38 cellular contexts compared by ENCODE assay signal in genomic region chr1:118868387-118868786, GRCh38.
"Had no signal": no experiment of that assay in that cellular context is flagged by ENCODE, and none has a peak within 500 bp of the region (broad histone marks: within the 10 kb centered on the region; RNA-seq: fewer than 3 reads in every experiment).

No MANE protein-coding gene starts in this region.

- H3K4me3 ChIP-seq: adrenal gland, ascending aorta, body of pancreas, breast epithelium, cardiac muscle cell had no signal

- H3K4me1 Mint-ChIP-seq: activated naive CD4-positive, alpha-beta T cell treated with anti-CD3 and anti-CD28 coated beads, Interleukin-2, amount 10 ng/mL, durations not matched to agents 7 days and 5 days; activated naive CD4-positive, alpha-beta T cell treated with anti-CD3 and anti-CD28 coated beads, Interleukin-2, amount 50 U/mL, for 24 hours; activated naive CD8-positive, alpha-beta T cell treated with anti-CD3 and anti-CD28 coated beads for 36 hours; activated naive CD8-positive, alpha-beta T cell treated with anti-CD3 and anti-CD28 coated beads, Interleukin-2, amount 10 ng/mL, durations not matched to agents 7 days and 5 days; activated naive CD8-positive, alpha-beta T cell treated with anti-CD3 and anti-CD28 coated beads, Interleukin-2, amount 50 U/mL, for 24 hours; activated T-helper 17 cell treated with anti-CD3 and anti-CD28 coated beads, Interleukin-2, amount 50 U/mL, for 72 hours; brain; central memory CD8-positive, alpha-beta T cell had no signal

- H3K27ac ChIP-seq: adrenal gland, ascending aorta, body of pancreas, brain microvascular endothelial cell, breast epithelium, cardiac muscle cell had no signal

- FAIRE-seq: astrocyte, bronchial epithelial cell had no signal

- H3K27me3 ChIP-seq: adrenal gland, ascending aorta, body of pancreas, brain microvascular endothelial cell, breast epithelium, cardiac muscle cell had no signal

- H3K9me3 Mint-ChIP-seq: activated naive CD8-positive, alpha-beta T cell treated with anti-CD3 and anti-CD28 coated beads, Interleukin-2, amount 10 ng/mL, durations not matched to agents 7 days and 5 days; brain had no signal

- H3K36me3 Mint-ChIP-seq: activated naive CD4-positive, alpha-beta T cell treated with anti-CD3 and anti-CD28 coated beads, Interleukin-2, amount 10 ng/mL, durations not matched to agents 7 days and 5 days; activated naive CD4-positive, alpha-beta T cell treated with anti-CD3 and anti-CD28 coated beads, Interleukin-2, amount 50 U/mL, for 24 hours; activated naive CD4-positive, alpha-beta T cell treated with anti-CD3 and anti-CD28 coated beads, Interleukin-2, amount 50 U/mL, for 72 hours; activated naive CD8-positive, alpha-beta T cell; activated naive CD8-positive, alpha-beta T cell treated with anti-CD3 and anti-CD28 coated beads for 36 hours; activated naive CD8-positive, alpha-beta T cell treated with anti-CD3 and anti-CD28 coated beads, Interleukin-2, amount 10 ng/mL, durations not matched to agents 7 days and 5 days; brain had no signal

- H3K4me1 ChIP-seq: adrenal gland, ascending aorta, body of pancreas, breast epithelium had no signal

- H3K27ac Mint-ChIP-seq: activated naive CD4-positive, alpha-beta T cell treated with anti-CD3 and anti-CD28 coated beads for 36 hours; activated naive CD4-positive, alpha-beta T cell treated with anti-CD3 and anti-CD28 coated beads, Interleukin-2, amount 10 ng/mL, durations not matched to agents 7 days and 5 days; activated naive CD4-positive, alpha-beta T cell treated with anti-CD3 and anti-CD28 coated beads, Interleukin-2, amount 50 U/mL, for 24 hours; activated naive CD4-positive, alpha-beta T cell treated with anti-CD3 and anti-CD28 coated beads, Interleukin-2, amount 50 U/mL, for 72 hours; activated naive CD8-positive, alpha-beta T cell; activated naive CD8-positive, alpha-beta T cell treated with anti-CD3 and anti-CD28 coated beads for 36 hours; activated naive CD8-positive, alpha-beta T cell treated with anti-CD3 and anti-CD28 coated beads, Interleukin-2, amount 10 ng/mL, durations not matched to agents 7 days and 5 days; activated naive CD8-positive, alpha-beta T cell treated with anti-CD3 and anti-CD28 coated beads, Interleukin-2, amount 50 U/mL, for 24 hours; activated T-cell treated with anti-CD3 and anti-CD28 coated beads, Interleukin-2, amount 50 U/mL, for 72 hours; activated T-helper 1 cell treated with anti-CD3 and anti-CD28 coated beads, Interleukin-12 subunit alpha, Interleukin-12 subunit beta, Interleukin-2, Interleukin-4 antibody, amounts not matched to agents 30 ng/mL and 10 ng/mL and 1 ng/mL, durations not matched to agents 14 hours and 24 hours and 36 hours; activated T-helper 17 cell treated with anti-CD3 and anti-CD28 coated beads, Interleukin-2, amount 50 U/mL, for 72 hours; activated T-helper 2 cell treated with anti-CD3 and anti-CD28 coated beads, Interferon-gamma antibody, Interleukin-2, Interleukin-4, amounts not matched to agents 10 μg/mL and 5 μg/mL and 100 μg/mL, durations not matched to agents 14 hours and 24 hours and 36 hours; brain had no signal

- H3K4me3 Mint-ChIP-seq: activated naive CD4-positive, alpha-beta T cell treated with anti-CD3 and anti-CD28 coated beads for 36 hours; activated naive CD4-positive, alpha-beta T cell treated with anti-CD3 and anti-CD28 coated beads, Interleukin-2, amount 10 ng/mL, durations not matched to agents 7 days and 5 days; activated naive CD4-positive, alpha-beta T cell treated with anti-CD3 and anti-CD28 coated beads, Interleukin-2, amount 50 U/mL, for 24 hours; activated naive CD8-positive, alpha-beta T cell; activated naive CD8-positive, alpha-beta T cell treated with anti-CD3 and anti-CD28 coated beads for 36 hours; activated naive CD8-positive, alpha-beta T cell treated with anti-CD3 and anti-CD28 coated beads, Interleukin-2, amount 10 ng/mL, durations not matched to agents 7 days and 5 days; activated naive CD8-positive, alpha-beta T cell treated with anti-CD3 and anti-CD28 coated beads, Interleukin-2, amount 50 U/mL, for 24 hours; activated T-cell treated with anti-CD3 and anti-CD28 coated beads, Interleukin-2, amount 50 U/mL, for 4 hours; activated T-cell treated with anti-CD3 and anti-CD28 coated beads, Interleukin-2, amount 50 U/mL, for 72 hours; activated T-helper 1 cell treated with anti-CD3 and anti-CD28 coated beads, Interleukin-12 subunit alpha, Interleukin-12 subunit beta, Interleukin-2, Interleukin-4 antibody, amounts not matched to agents 30 ng/mL and 10 ng/mL and 1 ng/mL, durations not matched to agents 14 hours and 24 hours and 36 hours; activated T-helper 17 cell treated with anti-CD3 and anti-CD28 coated beads, Interleukin-2, amount 50 U/mL, for 72 hours; brain; central memory CD8-positive, alpha-beta T cell had no signal

- H3K9me3 ChIP-seq: adrenal gland, ascending aorta, body of pancreas, breast epithelium had no signal

- ATAC-seq: activated naive CD4-positive, alpha-beta T cell treated with anti-CD3 and anti-CD28 coated beads, Interleukin-2, amount 50 U/mL, for 72 hours; activated naive CD8-positive, alpha-beta T cell treated with anti-CD3 and anti-CD28 coated beads, Interleukin-2, amount 50 U/mL, for 24 hours; activated T-cell treated with anti-CD3 and anti-CD28 coated beads, Interleukin-2, amount 50 U/mL, for 4 hours; activated T-cell treated with anti-CD3 and anti-CD28 coated beads, Interleukin-2, amount 50 U/mL, for 72 hours; activated T-helper 17 cell treated with anti-CD3 and anti-CD28 coated beads, Interleukin-2, amount 50 U/mL, for 72 hours; body of pancreas had no signal

- H3K36me3 ChIP-seq: adrenal gland, ascending aorta, brain microvascular endothelial cell, breast epithelium, cardiac muscle cell had no signal

- H3K27me3 Mint-ChIP-seq: activated naive CD4-positive, alpha-beta T cell treated with anti-CD3 and anti-CD28 coated beads, Interleukin-2, amount 10 ng/mL, durations not matched to agents 7 days and 5 days; activated naive CD4-positive, alpha-beta T cell treated with anti-CD3 and anti-CD28 coated beads, Interleukin-2, amount 50 U/mL, for 24 hours; activated naive CD8-positive, alpha-beta T cell; activated naive CD8-positive, alpha-beta T cell treated with anti-CD3 and anti-CD28 coated beads for 36 hours; activated naive CD8-positive, alpha-beta T cell treated with anti-CD3 and anti-CD28 coated beads, Interleukin-2, amount 10 ng/mL, durations not matched to agents 7 days and 5 days; activated naive CD8-positive, alpha-beta T cell treated with anti-CD3 and anti-CD28 coated beads, Interleukin-2, amount 50 U/mL, for 24 hours; activated T-helper 17 cell treated with anti-CD3 and anti-CD28 coated beads, Interleukin-2, amount 50 U/mL, for 72 hours; central memory CD8-positive, alpha-beta T cell had no signal

- DNase-seq: activated effector memory CD4-positive, alpha-beta T cell treated with anti-CD3 and anti-CD28 coated beads, Interleukin-2, amount 50 U/mL, for 16 hours; activated effector memory CD4-positive, alpha-beta T cell treated with Interleukin-2 at 50 U/mL for 16 hours; activated gamma-delta T cell; activated gamma-delta T cell treated with Interleukin-2 at 50 U/mL for 16 hours; activated naive CD4-positive, alpha-beta T cell; activated naive CD4-positive, alpha-beta T cell treated with anti-CD3 and anti-CD28 coated beads for 36 hours; activated naive CD4-positive, alpha-beta T cell treated with anti-CD3 and anti-CD28 coated beads, Interleukin-2, amount 10 ng/mL, durations not matched to agents 7 days and 5 days; activated naive CD4-positive, alpha-beta T cell treated with anti-CD3 and anti-CD28 coated beads, Interleukin-2, amount 50 U/mL, for 16 hours; activated naive CD4-positive, alpha-beta T cell treated with Interleukin-2 at 50 U/mL for 16 hours; activated naive CD8-positive, alpha-beta T cell treated with anti-CD3 and anti-CD28 coated beads for 36 hours; activated naive CD8-positive, alpha-beta T cell treated with anti-CD3 and anti-CD28 coated beads, Interleukin-2, amount 10 ng/mL, durations not matched to agents 7 days and 5 days; activated naive CD8-positive, alpha-beta T cell treated with anti-CD3 and anti-CD28 coated beads, Interleukin-2, amount 50 U/mL, for 24 hours; activated T-cell treated with anti-CD3 and anti-CD28 coated beads, Interleukin-2, amount 50 U/mL, for 4 hours; activated T-cell treated with anti-CD3 and anti-CD28 coated beads, Interleukin-2, amount 50 U/mL, for 48 hours; activated T-cell treated with anti-CD3 and anti-CD28 coated beads, Interleukin-2, amount 50 U/mL, for 72 hours; adrenal gland; amniotic stem cell; amygdala; anterior cingulate cortex; aorta; body of pancreas; brain microvascular endothelial cell; caudate nucleus; central memory CD4-positive, alpha-beta T cell; cerebellar nuclear complex had no signal
